ENCODE assay signal across 8 cellular contexts in the genomic region with DNA sequence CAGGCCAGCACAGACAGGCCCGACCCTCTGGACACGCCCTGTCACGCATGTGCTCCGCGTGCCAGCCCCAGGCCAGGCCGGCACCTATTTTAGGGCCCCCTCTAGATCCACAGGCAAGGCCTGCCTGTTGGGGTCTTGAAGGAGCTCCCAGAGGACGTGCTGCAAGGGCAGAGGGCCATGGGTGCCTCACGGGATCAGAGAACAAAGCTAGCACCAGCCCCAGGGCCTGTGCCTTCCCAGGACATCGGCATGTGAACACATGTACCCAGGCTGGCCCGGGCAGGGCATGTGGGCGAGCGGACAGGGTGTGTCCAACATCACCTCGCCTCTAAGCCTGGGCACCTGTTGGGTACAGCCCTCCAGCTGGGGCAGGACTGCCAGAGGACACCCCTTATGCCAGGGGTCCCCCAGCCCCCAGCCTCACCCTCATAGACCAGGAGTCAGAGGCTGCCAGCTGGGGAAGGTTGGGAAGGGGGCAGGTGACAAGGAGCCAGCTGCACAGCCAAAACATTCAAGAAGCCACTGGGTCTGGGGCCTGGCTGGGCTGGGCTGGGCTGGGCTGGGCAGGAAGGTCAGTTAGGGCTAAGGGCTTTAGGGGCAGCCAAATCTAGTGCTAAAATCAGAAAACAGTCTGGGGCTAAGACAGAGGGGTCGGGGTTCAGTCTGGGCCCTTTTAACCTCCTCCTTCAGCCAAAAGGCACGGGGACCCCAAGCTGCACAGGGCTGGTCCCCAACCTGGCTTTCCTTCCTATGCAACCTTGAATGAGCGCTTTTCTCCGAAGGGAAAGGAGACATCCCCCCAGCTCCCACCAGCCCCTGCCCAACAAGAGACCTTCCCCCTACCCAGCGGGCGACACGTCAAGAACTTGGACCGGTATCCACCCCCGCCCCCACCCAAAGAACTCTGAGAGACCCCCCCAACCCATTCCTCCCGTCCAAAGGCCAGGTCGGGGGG. TPM values are rescaled to one million over a fixed set of nuclear protein-coding genes. Genes with fewer than 3 reads are reported as not detected.
DNase-seq lines count a peak whose midpoint lies in the region; ATAC-seq and TF ChIP-seq lines count a peak whose summit lies in the region.

No MANE protein-coding gene starts in this region.

- no peaks in the 10 kb centered on the region for H3K9me3 Mint-ChIP-seq in CD8-positive, alpha-beta T cell
- no peaks in the 10 kb centered on the region for H3K9me3 Mint-ChIP-seq in stimulated activated memory B cell treated with anti-CD40 and anti-IgM and Interleukin-4, amounts not matched to agents 10 μg/mL and 1 μg/mL and 100 μg/mL, for 72 hours

- H3K36me3 ChIP-seq in CD8-positive, alpha-beta T cell (ENCODE audit: insufficient read depth, low read length) = no peaks in the 10 kb centered on the region
- H3K36me3 ChIP-seq in iPS-18a (ENCODE audit: control insufficient read depth, low read depth, low read length) = no peaks in the 10 kb centered on the region

- peak overlapping the region; percentile 88 for H3K4me3 Mint-ChIP-seq in CD8-positive, alpha-beta T cell
- peak overlapping the region; percentile 96 for H3K4me3 Mint-ChIP-seq in stimulated activated memory B cell treated with anti-CD40 and anti-IgM and Interleukin-4, amounts not matched to agents 10 μg/mL and 1 μg/mL and 100 μg/mL, for 72 hours

- no peaks in the 10 kb centered on the region for H3K27me3 Mint-ChIP-seq in CD8-positive, alpha-beta T cell (ENCODE audit: low read depth)
- H3K27me3 Mint-ChIP-seq in stimulated activated memory B cell treated with anti-CD40 and anti-IgM and Interleukin-4, amounts not matched to agents 10 μg/mL and 1 μg/mL and 100 μg/mL, for 72 hours = no peaks in the 10 kb centered on the region

- no peaks in the 10 kb centered on the region for H3K9me3 ChIP-seq in CD8-positive, alpha-beta T cell (ENCODE audit: low read length)
- no peaks in the 10 kb centered on the region for H3K9me3 ChIP-seq in iPS-18a (ENCODE audit: control insufficient read depth, low read depth, low read length)

- peak overlapping the region; percentile 78 for H3K27ac ChIP-seq in CD8-positive, alpha-beta T cell (ENCODE audit: low read depth, low read length)
- H3K27ac ChIP-seq in iPS-18a (ENCODE audit: low read length) = no peak overlapping the region

- no peak for ATAC-seq in CD8-positive, alpha-beta T cell
- ATAC-seq in stimulated activated memory B cell treated with anti-CD40 and anti-IgM and Interleukin-4, amounts not matched to agents 10 μg/mL and 1 μg/mL and 100 μg/mL, for 72 hours = no peak

- H3K27ac Mint-ChIP-seq in CD8-positive, alpha-beta T cell = peak overlapping the region; percentile 95
- H3K27ac Mint-ChIP-seq in stimulated activated memory B cell treated with anti-CD40 and anti-IgM and Interleukin-4, amounts not matched to agents 10 μg/mL and 1 μg/mL and 100 μg/mL, for 72 hours = peak overlapping the region; percentile 99

- peaks cover 90% of the 10 kb centered on the region for H3K4me1 ChIP-seq in CD8-positive, alpha-beta T cell (ENCODE audit: insufficient read depth, low read length)
- peaks cover 14% of the 10 kb centered on the region for H3K4me1 ChIP-seq in iPS-18a (ENCODE audit: control insufficient read depth, low read depth, low read length)

- H3K4me3 ChIP-seq in CD8-positive, alpha-beta T cell (ENCODE audit: low read depth, low read length) = peak overlapping the region; percentile 67
- peak overlapping the region; percentile 58 for H3K4me3 ChIP-seq in iPS-18a (ENCODE audit: low read length)

- CTCF ChIA-PET in CD8-positive, alpha-beta T cell (lab: Charles Lee) = interaction anchor here (0.9 to 2.1 kb wide), 2 partner anchors 21 kb away, joined by 4 to 7 read pairs; no protein-coding TSS in a partner anchor

- H3K4me1 Mint-ChIP-seq in CD8-positive, alpha-beta T cell (ENCODE audit: low read depth) = peaks cover 78% of the 10 kb centered on the region
- H3K4me1 Mint-ChIP-seq in stimulated activated memory B cell treated with anti-CD40 and anti-IgM and Interleukin-4, amounts not matched to agents 10 μg/mL and 1 μg/mL and 100 μg/mL, for 72 hours = peaks cover 86% of the 10 kb centered on the region

- no peaks in the 10 kb centered on the region for H3K27me3 ChIP-seq in CD8-positive, alpha-beta T cell (ENCODE audit: insufficient read depth, low read length)
- no peaks in the 10 kb centered on the region for H3K27me3 ChIP-seq in iPS-18a (ENCODE audit: control insufficient read depth, insufficient read depth, low read length)

- no peak for TF ChIP-seq CTCF in CD8-positive, alpha-beta T cell (IDR thresholded peaks at IDR 0.05)

- intact Hi-C loops in CD8-positive, alpha-beta T cell (cut with DNase I, micrococcal nuclease) = loop anchor here (10.0 kb wide), 2 partner anchors 543 to 683 kb away; a partner anchor contains a TSS

- peak in 2 of 7 experiments; percentile 40 to 45 for DNase-seq in CD8-positive, alpha-beta T cell
- peak; percentile 5 for DNase-seq in NCI-H226
- peak; percentile 63 for DNase-seq in astrocyte of the hippocampus (ENCODE audit: low read depth, low spot score)
- no peak for DNase-seq in NCI-H1048 (lab: John Stamatoyannopoulos, UW)
- DNase-seq in NCI-H510A (lab: John Stamatoyannopoulos, UW) = no peak
- no peak for DNase-seq in cerebellar cortex (ENCODE audit: low spot score)

- POLR2A ChIA-PET in CD8-positive, alpha-beta T cell (lab: Charles Lee) = interaction anchor here (0.9 to 1.2 kb wide), 4 partner anchors 11 to 67 kb away, joined by 3 to 4 read pairs (median 3); a partner anchor contains a TSS

- no peaks in the 10 kb centered on the region for H3K36me3 Mint-ChIP-seq in CD8-positive, alpha-beta T cell
- H3K36me3 Mint-ChIP-seq in stimulated activated memory B cell treated with anti-CD40 and anti-IgM and Interleukin-4, amounts not matched to agents 10 μg/mL and 1 μg/mL and 100 μg/mL, for 72 hours = peaks cover 13% of the 10 kb centered on the region

- peak overlapping the region; percentile 39 for H3K9ac ChIP-seq in iPS-18a (ENCODE audit: low read length)

RNA-seq across cellular contexts. Expression of a gene that starts 35.3 kb away (rescaled TPM):
- total RNA-seq in CD8-positive, alpha-beta T cell = not detected

RNA-seq across cellular contexts. Expression of a gene that starts 46.4 kb away (rescaled TPM):
- total RNA-seq in CD8-positive, alpha-beta T cell = 1 to 10 TPM; 4.1 to 5.0 TPM

Comparison
In these comparisons a context has a peak if more than half of its experiments do, and no peak if none do; other contexts are left out.
1. DNase-seq: peak in NCI-H226 (single experiment) and astrocyte of the hippocampus (single experiment); none in NCI-H1048 (single experiment), NCI-H510A (single experiment) and cerebellar cortex (single experiment).